In the genomic region with DNA sequence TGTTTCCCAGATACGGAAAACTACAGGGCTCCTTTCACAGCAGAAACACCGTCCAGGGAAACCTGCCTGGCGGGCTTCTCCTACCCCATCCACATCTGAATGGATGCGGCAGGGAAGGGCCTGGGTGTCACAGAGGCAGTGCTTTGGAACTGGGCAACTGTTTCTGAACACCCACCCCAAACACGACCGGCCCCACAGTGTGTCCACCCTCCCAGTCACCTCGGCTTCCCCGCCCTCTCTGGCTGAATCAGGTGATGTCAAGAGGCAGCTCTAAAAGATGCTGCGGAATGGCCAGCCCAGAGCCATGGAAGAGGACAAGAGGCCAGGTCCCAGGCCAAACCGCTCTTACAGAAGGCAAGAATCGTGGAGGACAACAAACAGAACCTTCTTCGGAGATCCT, we compare ENCODE assay signal across 19 cellular contexts. TPM values are rescaled to one million over a fixed set of nuclear protein-coding genes. Genes with fewer than 3 reads are reported as not detected.
DNase-seq lines count a peak whose midpoint lies in the region; ATAC-seq and TF ChIP-seq lines count a peak whose summit lies in the region.
"Had no signal": no experiment of that assay in that cellular context is flagged by ENCODE, and none has a peak within 500 bp of the region (broad histone marks: within the 10 kb centered on the region; RNA-seq: fewer than 3 reads in every experiment).

No MANE protein-coding gene starts in this region.

- no peak overlapping the region for H3K27ac Mint-ChIP-seq in MCF 10A (ENCODE audit: low read depth, unreplicated experiment)
- H3K27ac Mint-ChIP-seq: CD4-positive, alpha-beta T cell; GM23338; HFFc6 had no signal

- POLR2A ChIA-PET in MCF 10A (lab: Yijun Ruan, JAX) = interaction anchor here (0.9 to 2.4 kb wide), 13 partner anchors 9 to 444 kb away, joined by 3 to 29 read pairs (median 5); no protein-coding TSS in a partner anchor

- H3K9me3 ChIP-seq in left ventricle myocardium inferior (replicated peaks) (no peaks in the 10 kb centered on the region), sigmoid colon (no peaks in the 10 kb centered on the region)
- H3K9me3 ChIP-seq: A549, Caco-2 had no signal

- CTCF ChIA-PET in MCF 10A (lab: Yijun Ruan, JAX) = interaction anchor here (1.3 to 1.9 kb wide), 4 partner anchors 10 to 207 kb away, joined by 5 to 6 read pairs (median 6); partner anchors contain the start of gene IFT27

- H3K9me3 Mint-ChIP-seq in MCF 10A (ENCODE audit: unreplicated experiment) = no peaks in the 10 kb centered on the region
- H3K9me3 Mint-ChIP-seq: CD4-positive, alpha-beta T cell; HFFc6 had no signal

- no peak for TF ChIP-seq CTCF in left ventricle myocardium inferior (IDR thresholded peaks at IDR 0.05; ENCODE audit: borderline replicate concordance)
- no peak for TF ChIP-seq CTCF in coronary artery (IDR thresholded peaks at IDR 0.05)
- TF ChIP-seq CTCF in sigmoid colon (IDR thresholded peaks at IDR 0.05) = no peak
- TF ChIP-seq CTCF in MCF 10A (IDR thresholded peaks at IDR 0.05; ENCODE audit: unreplicated experiment) = no peak

- H3K27me3 ChIP-seq in left ventricle myocardium inferior (ENCODE audit: low read depth) = peaks cover 46% of the 10 kb centered on the region
- H3K27me3 ChIP-seq in sigmoid colon = peaks cover 3 to 32% (median 16%) of the 10 kb centered on the region in 3 donors

- TF ChIP-seq POLR2A in sigmoid colon (IDR thresholded peaks at IDR 0.05) = no peak

- 80 to 85% methylated on average over 12 of the region's 12 CpGs for WGBS in sigmoid colon, 2 donors

- H3K4me1 ChIP-seq in left ventricle myocardium inferior (no peaks in the 10 kb centered on the region), sigmoid colon (peaks cover 0 to 8% (median 2%) of the 10 kb centered on the region in 4 donors)
- H3K4me1 ChIP-seq: A549, Caco-2 had no signal

- DNase-seq in cardiac septum (ENCODE audit: low spot score) (peak; percentile 60), left ventricle myocardium inferior (no peak), coronary artery (ENCODE audit: low spot score) (peak; percentile 64), sigmoid colon (peak; percentile 40), MCF 10A (ENCODE audit: unreplicated experiment) (no peak), posterior vena cava (ENCODE audit: low spot score) (no peak)
- DNase-seq: AML-193; CD4-positive, alpha-beta T cell; HFFc6; IMR-90 had no signal

- no peak overlapping the region for H3K27ac ChIP-seq in left ventricle myocardium inferior (replicated peaks)
- no peak overlapping the region for H3K27ac ChIP-seq in coronary artery
- H3K27ac ChIP-seq in sigmoid colon = no peak overlapping the region
- H3K27ac ChIP-seq: 22Rv1, A549, C4-2B, HL-60 had no signal

- intact Hi-C loops in cardiac septum (cut with DNase I) = no loop called here
- intact Hi-C loops in left ventricle myocardium inferior (cut with micrococcal nuclease) = no loop called here
- intact Hi-C loops in sigmoid colon (cut with DNase I) = no loop called here
- intact Hi-C loops in MCF 10A (cut with micrococcal nuclease) = no loop called here
- intact Hi-C loops in posterior vena cava (cut with DNase I) = loop anchor here in 1 of 2 donors (10.0 kb wide), 1 partner anchor 189 kb away; no protein-coding TSS in a partner anchor

- H3K36me3 ChIP-seq in left ventricle myocardium inferior = no peaks in the 10 kb centered on the region
- H3K36me3 ChIP-seq in sigmoid colon = no peaks in the 10 kb centered on the region

- H3K36me3 Mint-ChIP-seq in MCF 10A (ENCODE audit: insufficient read depth, unreplicated experiment) = no peaks in the 10 kb centered on the region

- H3K4me3 ChIP-seq in left ventricle myocardium inferior = no peak overlapping the region
- H3K4me3 ChIP-seq in coronary artery = no peak overlapping the region
- H3K4me3 ChIP-seq in sigmoid colon = no peak overlapping the region
- H3K4me3 ChIP-seq: A549, GM23338 had no signal

- H3K27me3 Mint-ChIP-seq in MCF 10A (ENCODE audit: insufficient read depth, unreplicated experiment) = peaks cover 15% of the 10 kb centered on the region

- no peak for ATAC-seq in GM21360 (IDR thresholded peaks at IDR 0.05; ENCODE audit: unreplicated experiment)
- ATAC-seq: A549, GM23338 had no signal

- TF ChIP-seq EP300 in sigmoid colon (IDR thresholded peaks at IDR 0.05) = no peak

- peaks cover 13% of the 10 kb centered on the region for H3K4me1 Mint-ChIP-seq in MCF 10A (ENCODE audit: insufficient read depth, unreplicated experiment)

- no TSS peak for BruUV-seq in MCF 10A (replicated peaks; lab: Mats Ljungman, UMichigan)

- H3K4me3 Mint-ChIP-seq in MCF 10A (ENCODE audit: unreplicated experiment) = no peak overlapping the region
- H3K4me3 Mint-ChIP-seq: CD4-positive, alpha-beta T cell; GM23338; HFFc6 had no signal

RNA-seq across cellular contexts. Expression of gene IFT27, which starts 22.0 kb away (rescaled TPM):
- total RNA-seq in cardiac septum (24.7 TPM), left ventricle myocardium inferior (31.2 TPM), sigmoid colon (10 to 100 TPM; 15.9 to 27.7 (median 25.1) TPM), MCF 10A (2022) (17.6 and 28.7 TPM in 2 replicates), posterior vena cava (10 to 100 TPM; 12.3 to 18.6 TPM)
- polyA plus RNA-seq in sigmoid colon = 10 to 100 TPM; 15.0 to 27.9 (median 17.8) TPM

RNA-seq across cellular contexts. Expression of gene CACNG2, which starts 50.4 kb away (rescaled TPM):
- total RNA-seq in cardiac septum = not detected
- not detected for total RNA-seq in left ventricle myocardium inferior
- not detected for total RNA-seq in sigmoid colon
- polyA plus RNA-seq in sigmoid colon = under 1 TPM in 1 of 3 donors, not detected in 2; under 0.01 TPM
- total RNA-seq in MCF 10A (2022) = not detected in 2 replicates
- total RNA-seq in posterior vena cava = not detected
- total RNA-seq: Caco-2; CD4-positive, alpha-beta T cell; GM23338; HFFc6; HT1080; IMR-90 had no signal
- polyA plus RNA-seq: A549, BJ, GM23338, IMR-90 had no signal

Comparison
In these comparisons a context has a peak if more than half of its experiments do, and no peak if none do; other contexts are left out.
1. DNase-seq: peak in cardiac septum (single experiment), coronary artery (single experiment) and sigmoid colon (single experiment); none in left ventricle myocardium inferior (single experiment), MCF 10A (single experiment) and posterior vena cava (single experiment).